Comparison of ENCODE assay signal across 20 cellular contexts in the genomic region with DNA sequence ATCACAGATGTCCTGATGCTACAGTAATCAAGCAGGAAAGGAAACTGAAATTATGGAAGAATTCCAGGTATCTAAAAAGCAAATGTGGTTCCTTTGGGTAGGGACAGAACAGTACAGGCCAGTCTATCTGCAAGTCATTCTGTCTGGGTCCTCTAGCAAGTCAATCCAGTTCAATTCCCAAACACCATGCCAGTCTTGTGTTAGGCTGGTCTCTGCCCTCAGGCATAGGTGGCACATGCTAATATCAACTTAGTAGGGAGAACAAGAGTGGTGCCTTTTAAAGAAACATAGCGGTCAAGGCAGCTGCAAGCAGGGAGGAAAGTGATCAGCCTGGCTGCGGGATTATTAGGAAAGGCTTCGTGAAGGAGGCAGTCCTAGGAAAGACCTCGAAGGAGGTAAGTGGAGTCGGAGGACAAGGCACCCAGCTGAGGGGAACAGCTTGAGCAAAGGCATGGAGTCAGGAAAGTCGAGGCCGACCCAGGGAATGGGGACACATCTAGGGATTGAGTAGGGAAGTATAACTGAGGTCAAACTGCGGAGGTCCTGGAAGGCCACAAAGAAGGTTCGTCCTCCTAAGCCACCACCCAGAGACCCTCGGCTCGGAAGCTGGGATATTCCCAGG. TPM values are rescaled to one million over a fixed set of nuclear protein-coding genes. Genes with fewer than 3 reads are reported as not detected.
DNase-seq lines count a peak whose midpoint lies in the region; ATAC-seq, FAIRE-seq and TF ChIP-seq lines count a peak whose summit lies in the region.
"Had no signal": no experiment of that assay in that cellular context is flagged by ENCODE, and none has a peak within 500 bp of the region (broad histone marks: within the 10 kb centered on the region; RNA-seq: fewer than 3 reads in every experiment).

No MANE protein-coding gene starts in this region.

- H2BK120ac ChIP-seq in IMR-90 (ENCODE audit: low read depth, low read length) (no peak overlapping the region), H1 (replicated peaks; ENCODE audit: low read depth, low read length) (no peak overlapping the region), mesendoderm (ENCODE audit: low read depth, low read length) (no peak overlapping the region)

- FAIRE-seq in H1 (lab: Jason Lieb, UNC) (no peak), urothelium cell line (lab: Jason Lieb, UNC) (peak; percentile 42)
- FAIRE-seq: GM12878, RCC 7860 had no signal

- intact Hi-C loops in IMR-90 (cut with micrococcal nuclease) = no loop called here

- TF ChIP-seq RAD21 in IMR-90 (IDR thresholded peaks at IDR 0.05; ENCODE audit: low read length) = no peak
- no peak for TF ChIP-seq RAD21 in H1 (IDR thresholded peaks at IDR 0.05 in 1 of 2, conservative IDR thresholded peaks at IDR 0.05 in 1 of 2; ENCODE audit: low read depth in 2 of 2, low read length in 2 of 2)

- no TSS peak for BruUV-seq in IMR-90 (replicated peaks; lab: Mats Ljungman, UMichigan)

- H3K14ac ChIP-seq in IMR-90 (replicated peaks; ENCODE audit: low read depth, low read length) (no peak overlapping the region; the same call in 1 of the 2 replicates), H1 (ENCODE audit: insufficient read length) (no peak overlapping the region)

- DNase-seq in IMR-90 (no peak), H1 (ENCODE audit: low read depth in 1 of 2, low spot score in 2 of 2) (no peak), mesendoderm (no peak), urothelium cell line (ENCODE audit: low spot score) (no peak), KBM-7 (no peak), hippocampal formation (lab: John Stamatoyannopoulos, UW) (no peak)
- DNase-seq: Calu3; CD4-positive, alpha-beta memory T cell; DMS53; EL; GOT3; KG1; NCI-H1694 treated with DMSO at 0.1 percent for 48 hours; NK-92 treated with Interleukin-12 subunit alpha and Interleukin-12 subunit beta, amount 100 ng/mL, for 24 hours had no signal

- no peak overlapping the region for H3K27ac ChIP-seq in IMR-90 (ENCODE audit: insufficient read depth, low read length)
- no peak overlapping the region for H3K27ac ChIP-seq in H1 (ENCODE audit: low read depth, low read length)
- no peak overlapping the region for H3K27ac ChIP-seq in mesendoderm (ENCODE audit: low read depth, low read length)

- no peaks in the 10 kb centered on the region for H3K79me2 ChIP-seq in H1 (ENCODE audit: control insufficient read depth in 1 of 2, insufficient read depth in 2 of 2, low read length in 2 of 2)
- H3K79me2 ChIP-seq in mesendoderm (ENCODE audit: control insufficient read depth, insufficient read depth, low read length) = no peaks in the 10 kb centered on the region

- H3K36me3 ChIP-seq in IMR-90 (ENCODE audit: control insufficient read depth, insufficient read depth, low read length) = no peaks in the 10 kb centered on the region
- H3K36me3 ChIP-seq in H1 (ENCODE audit: control insufficient read depth in 2 of 4, insufficient read depth in 4 of 4, low read length in 3 of 4) = no peaks in the 10 kb centered on the region
- H3K36me3 ChIP-seq in mesendoderm (ENCODE audit: control insufficient read depth, insufficient read depth, low read length) = no peaks in the 10 kb centered on the region

- H3K4me2 ChIP-seq in IMR-90 (ENCODE audit: low read depth, low read length) (no peak overlapping the region), H1 (ENCODE audit: insufficient read depth in 1 of 2, low read depth in 2 of 2, low read length in 2 of 2) (no peak overlapping the region), mesendoderm (ENCODE audit: low read length) (no peak overlapping the region)

- peaks cover 6% of the 10 kb centered on the region; the same call in 1 of the 2 replicates for H3K23me2 ChIP-seq in H1 (ENCODE audit: low read depth, low read length)

- no peak overlapping the region for H3K56ac ChIP-seq in IMR-90 (ENCODE audit: extremely low read depth, insufficient read depth, low read length)
- no peak overlapping the region for H3K56ac ChIP-seq in H1 (replicated peaks; ENCODE audit: insufficient read length, low read depth, low read length)
- peak overlapping the region; percentile 44 for H3K56ac ChIP-seq in mesendoderm (ENCODE audit: low read length)

- POLR2A ChIA-PET in IMR-90 (lab: Charles Lee; ENCODE audit: unreplicated experiment) = no interaction called here
- POLR2A ChIA-PET in H1 (lab: Charles Lee; ENCODE audit: partially characterized antibody) = interaction anchor here (0.9 to 1.2 kb wide), 3 partner anchors 16 to 186 kb away, joined by 3 to 4 read pairs (median 3); a partner anchor contains a TSS

- no peaks in the 10 kb centered on the region for H3K9me1 ChIP-seq in IMR-90 (ENCODE audit: insufficient read depth, low read length)

- TF ChIP-seq POLR2A in IMR-90 (IDR thresholded peaks at IDR 0.05; ENCODE audit: low read depth, low read length) (no peak), H1 (IDR thresholded peaks at IDR 0.05; ENCODE audit: control extremely low read depth in 1 of 2, low read depth in 2 of 2, low read length in 2 of 2) (no peak)

- in situ Hi-C loops in IMR-90 (cut with MboI; ENCODE audit: low sequenced_read_pairs) = no loop called here
- in situ Hi-C loops in KBM-7 (cut with MboI; ENCODE audit: low pct_unique_long_range_greater_than_20kb, low sequenced_read_pairs) = no loop called here

- H3K4ac ChIP-seq in IMR-90 (ENCODE audit: low read depth, low read length) (peak overlapping the region; percentile 35; the same call in 1 of the 2 replicates), H1 (replicated peaks; ENCODE audit: insufficient read length, low read depth, low read length) (no peak overlapping the region), mesendoderm (ENCODE audit: low read depth, low read length) (no peak overlapping the region)

- H4K91ac ChIP-seq in IMR-90 (ENCODE audit: insufficient read depth, low read depth, low read length) = no peak overlapping the region
- no peak overlapping the region for H4K91ac ChIP-seq in H1 (replicated peaks; ENCODE audit: insufficient read length, low read length)

- H4K8ac ChIP-seq in IMR-90 (ENCODE audit: low read depth in 2 of 2, low read length in 2 of 2) = no peak overlapping the region
- no peak overlapping the region; the same call in 1 of the 2 replicates for H4K8ac ChIP-seq in H1 (ENCODE audit: extremely low read depth, insufficient read depth, low read length)
- H4K8ac ChIP-seq in mesendoderm (ENCODE audit: low read depth, low read length) = no peak overlapping the region

- H2BK20ac ChIP-seq in IMR-90 (ENCODE audit: low read depth, low read length) (no peak overlapping the region), H1 (ENCODE audit: low read length) (peak overlapping the region; percentile 73; the same call in 1 of the 2 replicates)

- H2AK5ac ChIP-seq in IMR-90 (ENCODE audit: low read depth, low read length) = no peak overlapping the region
- no peak overlapping the region for H2AK5ac ChIP-seq in H1 (ENCODE audit: low read depth, low read length)
- peak overlapping the region; percentile 74 for H2AK5ac ChIP-seq in mesendoderm (ENCODE audit: low read length)

- H3K18ac ChIP-seq in IMR-90 (ENCODE audit: low read depth, low read length) (no peak overlapping the region), H1 (ENCODE audit: extremely low read depth, low read length) (no peak overlapping the region), mesendoderm (ENCODE audit: low read length) (no peak overlapping the region)

- H4K20me1 ChIP-seq in IMR-90 (ENCODE audit: insufficient read depth, low read length) (no peaks in the 10 kb centered on the region), H1 (replicated peaks in 1 of 2; ENCODE audit: control insufficient read depth in 1 of 2, insufficient read depth in 2 of 2, low read length in 2 of 2) (no peaks in the 10 kb centered on the region)

- TF ChIP-seq EP300 in H1 (IDR thresholded peaks at IDR 0.05; ENCODE audit: borderline replicate concordance in 1 of 2, low read depth in 2 of 2, low read length in 2 of 2) = no peak

- ATAC-seq in IMR-90 (ENCODE audit: low read depth) = no peak
- ATAC-seq in GM18870 (IDR thresholded peaks at IDR 0.05; ENCODE audit: unreplicated experiment) = no peak
- ATAC-seq: GM12878, Right ventricle myocardium inferior had no signal

- H3K9me3 ChIP-seq in IMR-90 (ENCODE audit: control insufficient read depth, insufficient read depth, low read length) = no peaks in the 10 kb centered on the region
- no peaks in the 10 kb centered on the region for H3K9me3 ChIP-seq in H1 (ENCODE audit: insufficient read depth in 2 of 2, low read depth in 1 of 2, low read length in 1 of 2)

- CTCF ChIA-PET in IMR-90 (lab: Yijun Ruan, JAX) = interaction anchor here (0.6 kb wide), 2 partner anchors 28 to 304 kb away, joined by 3 to 4 read pairs; no protein-coding TSS in a partner anchor
- CTCF ChIA-PET in H1 (lab: Charles Lee; ENCODE audit: partially characterized antibody) = interaction anchor here (0.8 to 3.4 kb wide), 9 partner anchors 9 to 229 kb away, joined by 3 to 14 read pairs (median 4); no protein-coding TSS in a partner anchor

- 89% methylated on average over 5 of the region's 11 CpGs; no CpG with 5 or more reads in 1 of the 2 experiments for WGBS in IMR-90 (ENCODE audit: extremely low coverage in 2 of 2, insufficient read length in 1 of 2), 2 experiments
- WGBS in H1 (ENCODE audit: extremely low coverage in 1 of 2, insufficient coverage in 1 of 2, insufficient read length in 1 of 2, insufficient replicate concordance in 2 of 2, low coverage in 1 of 2, low lambda C conversion rate in 2 of 2, missing lambda C conversion rate in 1 of 2), 2 experiments = 92% methylated on average over 11 of the region's 11 CpGs; no CpG with 5 or more reads in 1 of the 2 experiments
- no CpG with 5 or more reads among the region's 11 CpGs for WGBS in mesendoderm (ENCODE audit: extremely low coverage, insufficient coverage, low lambda C conversion rate)

- TF ChIP-seq CTCF in IMR-90 (conservative IDR thresholded peaks at IDR 0.05; ENCODE audit: low read depth, low read length) (no peak), H1 (IDR thresholded peaks at IDR 0.05; ENCODE audit: control extremely low read depth in 1 of 3, insufficient read depth in 1 of 3, low read depth in 1 of 3, low read length in 3 of 3) (no peak)

- H4K5ac ChIP-seq in IMR-90 (ENCODE audit: low read depth, low read length) = no peak overlapping the region
- H4K5ac ChIP-seq in H1 (ENCODE audit: insufficient read length, low read depth, low read length) = no peak overlapping the region
- H4K5ac ChIP-seq in mesendoderm (ENCODE audit: low read length) = no peak overlapping the region

- dilution Hi-C loops in IMR-90 (cut with HindIII; ENCODE audit: low sequenced_read_pairs, unreplicated experiment) = no loop called here

- H2BK5ac ChIP-seq in IMR-90 (ENCODE audit: low read depth, low read length, poor library complexity, severe bottlenecking) (no peak overlapping the region), H1 (ENCODE audit: low read depth, low read length) (0 out of 2 replicates have a peak overlapping the region, but pooled peaks have one; percentile 24), mesendoderm (ENCODE audit: low read length) (no peak overlapping the region)

- H3K9ac ChIP-seq in IMR-90 (ENCODE audit: low read depth, low read length) = no peak overlapping the region
- no peak overlapping the region for H3K9ac ChIP-seq in H1 (replicated peaks in 1 of 4; ENCODE audit: extremely low read depth in 1 of 4, low read depth in 3 of 4, low read length in 3 of 4)
- no peak overlapping the region for H3K9ac ChIP-seq in mesendoderm (ENCODE audit: low read length)

- H3K79me1 ChIP-seq in IMR-90 (ENCODE audit: low read depth in 1 of 2, low read length in 2 of 2) (no peaks in the 10 kb centered on the region), H1 (ENCODE audit: low read depth, low read length) (no peaks in the 10 kb centered on the region), mesendoderm (ENCODE audit: low read length) (no peaks in the 10 kb centered on the region)

- H2AK9ac ChIP-seq in IMR-90 (replicated peaks; ENCODE audit: low read depth, low read length, poor library complexity) = no peak overlapping the region

- H3K23ac ChIP-seq in IMR-90 (ENCODE audit: low read depth, low read length) (no peak overlapping the region), H1 (ENCODE audit: insufficient read length) (no peak overlapping the region), mesendoderm (ENCODE audit: low read length) (no peak overlapping the region)

- H2BK12ac ChIP-seq in H1 (ENCODE audit: low read depth, low read length) = peak overlapping the region; percentile 68; the same call in 1 of the 2 replicates

- H3K4me1 ChIP-seq in IMR-90 (ENCODE audit: control insufficient read depth, insufficient read depth, low read length) = no peaks in the 10 kb centered on the region; the same call in 1 of the 2 replicates
- H3K4me1 ChIP-seq in H1 (replicated peaks in 1 of 4; ENCODE audit: control insufficient read depth in 3 of 4, insufficient read depth in 4 of 4, low read length in 3 of 4) = peaks cover 0 to 11% (median 8%) of the 10 kb centered on the region in 4 experiments; a peak in 5 of 7 replicates
- H3K4me1 ChIP-seq in mesendoderm (ENCODE audit: control insufficient read depth, low read depth, low read length) = peaks cover 8% of the 10 kb centered on the region

- H3K27me3 ChIP-seq in IMR-90 (ENCODE audit: control insufficient read depth, insufficient read depth, low read length) (peaks cover 30% of the 10 kb centered on the region), H1 (replicated peaks in 1 of 4; ENCODE audit: control insufficient read depth in 3 of 4, extremely low read depth in 1 of 4, insufficient read depth in 3 of 4, low read length in 3 of 4) (peaks cover 0 to 4% (median 2%) of the 10 kb centered on the region in 4 experiments; a peak in 4 of 7 replicates), mesendoderm (ENCODE audit: insufficient read depth, low read length, poor library complexity) (no peaks in the 10 kb centered on the region)

- H2BK15ac ChIP-seq in IMR-90 (ENCODE audit: low read depth, low read length) = no peak overlapping the region
- no peak overlapping the region for H2BK15ac ChIP-seq in H1 (ENCODE audit: low read length)
- H2BK15ac ChIP-seq in mesendoderm (replicated peaks; ENCODE audit: low read depth) = no peak overlapping the region

- H2AFZ ChIP-seq in IMR-90 (replicated peaks; ENCODE audit: low read length, poor library complexity) (no peak overlapping the region), H1 (ENCODE audit: low read length) (no peak overlapping the region)

- H3K4me3 ChIP-seq in IMR-90 (ENCODE audit: insufficient read depth, low read depth, low read length) = no peak overlapping the region
- H3K4me3 ChIP-seq in H1 (ENCODE audit: extremely low read depth in 1 of 4, insufficient read depth in 2 of 4, low read depth in 3 of 4, low read length in 4 of 4) = no peak overlapping the region
- H3K4me3 ChIP-seq in mesendoderm (ENCODE audit: low read length) = no peak overlapping the region
- H3K4me3 ChIP-seq: GM12878 had no signal

RNA-seq across cellular contexts. Expression of a gene that starts 3.8 kb away (rescaled TPM):
- under 0.01 TPM in 2 replicates for total RNA-seq in IMR-90 (2012; rRNA removed)
- polyA plus RNA-seq in IMR-90 (2012; rRNA removed) = 0.10 TPM in 2 replicates
- polyA plus RNA-seq in IMR-90 (2012; cell fraction: cytosol; rRNA removed) = 0.05 and 0.07 TPM in 2 replicates
- polyA plus RNA-seq in IMR-90 (2012; cell fraction: nucleus; rRNA removed; ENCODE audit: low replicate concordance) = 0.05 and 0.15 TPM in 2 replicates
- 25.5 and 32.5 TPM in 2 replicates for total RNA-seq in H1 (2021; fragmentation: NEBNext Ultra II Directional; extraction: Animal tissue kit (Norgen Biotek cat#: 25700))
- 23.1 and 38.1 TPM in 2 replicates for polyA plus RNA-seq in H1 (2011; rRNA removed)
- polyA plus RNA-seq in H1 (2011; cell fraction: cytosol; rRNA removed) = 30.4 TPM
- polyA plus RNA-seq in H1 (2011; cell fraction: nucleus; rRNA removed) = 49.3 TPM
- polyA plus RNA-seq in H1 (2012, experiment 1 of 2) = 22.6 to 29.6 TPM (median 26.3 TPM) in 4 replicates
- 28.8 TPM for polyA plus RNA-seq in H1 (2012, experiment 2 of 2)
- polyA plus RNA-seq in H1 (2013, experiment 1 of 2) = 18.8 TPM
- 18.5 TPM for polyA plus RNA-seq in H1 (2013, experiment 2 of 2)
- polyA minus RNA-seq in H1 (2011; rRNA and poly(A)+ RNA removed) = 22.1 and 28.7 TPM in 2 replicates
- 17.8 TPM for polyA minus RNA-seq in H1 (2011; cell fraction: cytosol; rRNA and poly(A)+ RNA removed)
- polyA minus RNA-seq in H1 (2011; cell fraction: nucleus; rRNA and poly(A)+ RNA removed) = 17.7 TPM
- polyA plus RNA-seq in mesendoderm (2013, experiment 1 of 2) = 23.2 TPM
- polyA plus RNA-seq in mesendoderm (2013, experiment 2 of 2) = 22.0 TPM
- total RNA-seq: CD4-positive, alpha-beta memory T cell; NCI-H460 had no signal
- polyA plus RNA-seq: BJ had no signal

RNA-seq across cellular contexts. Expression of a gene that starts 35.2 kb away (rescaled TPM):
- 79.6 and 86.7 TPM in 2 replicates for total RNA-seq in IMR-90 (2012; rRNA removed)
- 136 and 138 TPM in 2 replicates for polyA plus RNA-seq in IMR-90 (2012; rRNA removed)
- polyA plus RNA-seq in IMR-90 (2012; cell fraction: cytosol; rRNA removed) = 105 and 167 TPM in 2 replicates
- polyA plus RNA-seq in IMR-90 (2012; cell fraction: nucleus; rRNA removed; ENCODE audit: low replicate concordance) = 102 and 107 TPM in 2 replicates
- 42.1 and 45.8 TPM in 2 replicates for total RNA-seq in H1 (2021; fragmentation: NEBNext Ultra II Directional; extraction: Animal tissue kit (Norgen Biotek cat#: 25700))
- polyA plus RNA-seq in H1 (2011; rRNA removed) = 28.7 and 48.7 TPM in 2 replicates
- polyA plus RNA-seq in H1 (2011; cell fraction: cytosol; rRNA removed) = 29.1 TPM
- 46.5 TPM for polyA plus RNA-seq in H1 (2011; cell fraction: nucleus; rRNA removed)
- 40.7 to 46.5 TPM (median 44.7 TPM) in 4 replicates for polyA plus RNA-seq in H1 (2012, experiment 1 of 2)
- polyA plus RNA-seq in H1 (2012, experiment 2 of 2) = 56.1 TPM
- polyA plus RNA-seq in H1 (2013, experiment 1 of 2) = 75.2 TPM
- polyA plus RNA-seq in H1 (2013, experiment 2 of 2) = 89.3 TPM
- 33.4 and 50.9 TPM in 2 replicates for polyA minus RNA-seq in H1 (2011; rRNA and poly(A)+ RNA removed)
- polyA minus RNA-seq in H1 (2011; cell fraction: cytosol; rRNA and poly(A)+ RNA removed) = 28.5 TPM
- 29.2 TPM for polyA minus RNA-seq in H1 (2011; cell fraction: nucleus; rRNA and poly(A)+ RNA removed)
- 87.0 TPM for polyA plus RNA-seq in mesendoderm (2013, experiment 1 of 2)
- polyA plus RNA-seq in mesendoderm (2013, experiment 2 of 2) = 84.9 TPM

Comparison
In these comparisons a context has a peak if more than half of its experiments do, and no peak if none do; other contexts are left out.
1. RNA of a gene that starts 3.8 kb away (total RNA-seq): 25.5 to 32.5 TPM in H1; under 0.01 TPM in IMR-90; every median in the first group is over 10 times any median in the second.